In genomic region chr4:174999407-174999806, GRCh38 we compare ENCODE assay signal across 22 cellular contexts.
DNase-seq lines count a peak whose midpoint lies in the region; ATAC-seq, FAIRE-seq and TF ChIP-seq lines count a peak whose summit lies in the region.
"Had no signal": no experiment of that assay in that cellular context is flagged by ENCODE, and none has a peak within 500 bp of the region (broad histone marks: within the 10 kb centered on the region; RNA-seq: fewer than 3 reads in every experiment).

No MANE protein-coding gene starts in this region.

- TF ChIP-seq CTCF in MCF 10A (IDR thresholded peaks at IDR 0.05; ENCODE audit: unreplicated experiment), result no peak
- TF ChIP-seq CTCF in breast epithelium (IDR thresholded peaks at IDR 0.05), result no peak
- no peak for TF ChIP-seq CTCF in fibroblast of mammary gland (conservative IDR thresholded peaks at IDR 0.05; ENCODE audit: control insufficient read depth, insufficient read depth, low read depth, low read length)

- no peaks in the 10 kb centered on the region for H3K4me1 ChIP-seq in breast epithelium
- H3K4me1 ChIP-seq: A549, left ventricle myocardium inferior, tibial nerve had no signal

- CTCF ChIA-PET in MCF 10A (lab: Yijun Ruan, JAX), result interaction anchor here (0.7 to 0.8 kb wide), 3 partner anchors 9 to 827 kb away, joined by 3 read pairs; no protein-coding TSS in a partner anchor

- peak; percentile 15 for FAIRE-seq in RCC 7860 (lab: Jason Lieb, UNC)
- FAIRE-seq: A549, small intestine had no signal

- H3K27me3 Mint-ChIP-seq in MCF 10A (ENCODE audit: insufficient read depth, unreplicated experiment), result no peaks in the 10 kb centered on the region
- H3K27me3 Mint-ChIP-seq: activated CD4-positive, alpha-beta memory T cell treated with anti-CD3 and anti-CD28 coated beads, Interleukin-2, amount 10 ng/mL, durations not matched to agents 7 days and 5 days; activated naive CD8-positive, alpha-beta T cell treated with anti-CD3 and anti-CD28 coated beads, Interleukin-2, amount 10 ng/mL, durations not matched to agents 7 days and 5 days; effector memory CD8-positive, alpha-beta T cell had no signal

- no peak for ATAC-seq in GM21423 (IDR thresholded peaks at IDR 0.05; ENCODE audit: unreplicated experiment)
- ATAC-seq: A549; activated T-cell treated with anti-CD3 and anti-CD28 coated beads, Interleukin-2, amount 50 U/mL, for 72 hours; effector memory CD8-positive, alpha-beta T cell; GM23338; stimulated activated effector memory CD8-positive, alpha-beta T cell treated with anti-CD3 and anti-CD28 coated beads, Interleukin-12 subunit alpha, Interleukin-12 subunit beta, amount 100 ng/mL, for 72 hours had no signal

- H3K4me3 ChIP-seq in breast epithelium (no peak overlapping the region), fibroblast of mammary gland (ENCODE audit: control insufficient read depth, low read depth, low read length) (no peak overlapping the region)
- H3K4me3 ChIP-seq: A549, GM23338, left ventricle myocardium inferior, ovary, tibial nerve had no signal

- H3K4me3 Mint-ChIP-seq in MCF 10A (ENCODE audit: unreplicated experiment), result no peak overlapping the region
- H3K4me3 Mint-ChIP-seq: activated CD4-positive, alpha-beta memory T cell treated with anti-CD3 and anti-CD28 coated beads, Interleukin-2, amount 10 ng/mL, durations not matched to agents 7 days and 5 days; activated naive CD8-positive, alpha-beta T cell treated with anti-CD3 and anti-CD28 coated beads, Interleukin-2, amount 10 ng/mL, durations not matched to agents 7 days and 5 days; activated T-cell treated with anti-CD3 and anti-CD28 coated beads, Interleukin-2, amount 50 U/mL, for 72 hours; effector memory CD8-positive, alpha-beta T cell; GM23338; stimulated activated effector memory CD8-positive, alpha-beta T cell treated with anti-CD3 and anti-CD28 coated beads, Interleukin-12 subunit alpha, Interleukin-12 subunit beta, amount 100 ng/mL, for 72 hours had no signal

- H3K36me3 Mint-ChIP-seq in MCF 10A (ENCODE audit: insufficient read depth, unreplicated experiment), result peaks cover 4% of the 10 kb centered on the region
- H3K36me3 Mint-ChIP-seq: activated naive CD8-positive, alpha-beta T cell treated with anti-CD3 and anti-CD28 coated beads, Interleukin-2, amount 10 ng/mL, durations not matched to agents 7 days and 5 days; stimulated activated effector memory CD8-positive, alpha-beta T cell treated with anti-CD3 and anti-CD28 coated beads, Interleukin-12 subunit alpha, Interleukin-12 subunit beta, amount 100 ng/mL, for 72 hours had no signal

- no peaks in the 10 kb centered on the region for H3K36me3 ChIP-seq in breast epithelium
- H3K36me3 ChIP-seq: left ventricle myocardium inferior, ovary, tibial nerve had no signal

- peaks cover 14% of the 10 kb centered on the region for H3K4me1 Mint-ChIP-seq in MCF 10A (ENCODE audit: insufficient read depth, unreplicated experiment)
- H3K4me1 Mint-ChIP-seq: activated CD4-positive, alpha-beta memory T cell treated with anti-CD3 and anti-CD28 coated beads, Interleukin-2, amount 10 ng/mL, durations not matched to agents 7 days and 5 days; activated naive CD8-positive, alpha-beta T cell treated with anti-CD3 and anti-CD28 coated beads, Interleukin-2, amount 10 ng/mL, durations not matched to agents 7 days and 5 days; GM23338; stimulated activated effector memory CD8-positive, alpha-beta T cell treated with anti-CD3 and anti-CD28 coated beads, Interleukin-12 subunit alpha, Interleukin-12 subunit beta, amount 100 ng/mL, for 72 hours had no signal

- intact Hi-C loops in MCF 10A (cut with micrococcal nuclease), result no loop called here
- intact Hi-C loops in breast epithelium (cut with DNase I; ENCODE audit: low total_unique reads), result no loop called here

- BruUV-seq in MCF 10A (replicated peaks; lab: Mats Ljungman, UMichigan), result no TSS peak

- POLR2A ChIA-PET in MCF 10A (lab: Yijun Ruan, JAX), result interaction anchor here (0.7 kb wide), 1 partner anchor 194 kb away, joined by 3 read pairs; no protein-coding TSS in a partner anchor

- peaks cover 0 to 6% of the 10 kb centered on the region in 2 donors for H3K9me3 ChIP-seq in breast epithelium
- H3K9me3 ChIP-seq: A549, ovary, tibial nerve had no signal

- peaks cover 9% of the 10 kb centered on the region for H3K9me3 Mint-ChIP-seq in MCF 10A (ENCODE audit: unreplicated experiment)
- H3K9me3 Mint-ChIP-seq: activated CD4-positive, alpha-beta memory T cell treated with anti-CD3 and anti-CD28 coated beads, Interleukin-2, amount 10 ng/mL, durations not matched to agents 7 days and 5 days; activated naive CD8-positive, alpha-beta T cell treated with anti-CD3 and anti-CD28 coated beads, Interleukin-2, amount 10 ng/mL, durations not matched to agents 7 days and 5 days had no signal

- no peak overlapping the region for H3K27ac ChIP-seq in breast epithelium
- H3K27ac ChIP-seq: A549, left ventricle myocardium inferior, ovary, tibial nerve, VCaP had no signal

- TF ChIP-seq POLR2A in breast epithelium (IDR thresholded peaks at IDR 0.05), result no peak

- DNase-seq in MCF 10A (ENCODE audit: unreplicated experiment) (peak; percentile 58), breast epithelium (ENCODE audit: low spot score in 2 of 2) (no peak), RCC 7860 (ENCODE audit: low spot score) (peak; percentile 56), fibroblast of mammary gland (ENCODE audit: low read depth) (peak; percentile 45), mesenteric fat pad (ENCODE audit: low spot score) (no peak), GF-D8 (lab: John Stamatoyannopoulos, UW) (no peak)
- DNase-seq in activated CD4-positive, CD25-positive, alpha-beta regulatory T cell treated with anti-CD3 and anti-CD28 coated beads, Interleukin-2, amount 50 U/mL, for 72 hours, result no peak
- DNase-seq: activated CD4-positive, alpha-beta memory T cell treated with anti-CD3 and anti-CD28 coated beads, Interleukin-2, amount 10 ng/mL, durations not matched to agents 7 days and 5 days; activated naive CD8-positive, alpha-beta T cell treated with anti-CD3 and anti-CD28 coated beads, Interleukin-2, amount 10 ng/mL, durations not matched to agents 7 days and 5 days; activated T-cell treated with anti-CD3 and anti-CD28 coated beads, Interleukin-2, amount 50 U/mL, for 72 hours; effector memory CD8-positive, alpha-beta T cell; left ventricle myocardium inferior; NCI-H1930; NCI-H510A treated with DMSO at 0.1 percent for 48 hours; ovary; small intestine had no signal

- H3K27ac Mint-ChIP-seq in MCF 10A (ENCODE audit: low read depth, unreplicated experiment), result peak overlapping the region; percentile 82
- H3K27ac Mint-ChIP-seq: activated CD4-positive, alpha-beta memory T cell treated with anti-CD3 and anti-CD28 coated beads, Interleukin-2, amount 10 ng/mL, durations not matched to agents 7 days and 5 days; activated naive CD8-positive, alpha-beta T cell treated with anti-CD3 and anti-CD28 coated beads, Interleukin-2, amount 10 ng/mL, durations not matched to agents 7 days and 5 days; activated T-cell treated with anti-CD3 and anti-CD28 coated beads, Interleukin-2, amount 50 U/mL, for 72 hours; effector memory CD8-positive, alpha-beta T cell; GM23338; stimulated activated effector memory CD8-positive, alpha-beta T cell treated with anti-CD3 and anti-CD28 coated beads, Interleukin-12 subunit alpha, Interleukin-12 subunit beta, amount 100 ng/mL, for 72 hours had no signal

- H3K27me3 ChIP-seq in breast epithelium, result no peaks in the 10 kb centered on the region
- H3K27me3 ChIP-seq: ovary, tibial nerve had no signal

Comparison
In these comparisons a context has a peak if more than half of its experiments do, and no peak if none do; other contexts are left out.
1. DNase-seq: peak in MCF 10A (single experiment), RCC 7860 (single experiment) and fibroblast of mammary gland (single experiment); none in breast epithelium (0 of 2), activated CD4-positive, CD25-positive, alpha-beta regulatory T cell treated with anti-CD3 and anti-CD28 coated beads, Interleukin-2, amount 50 U/mL, for 72 hours (single experiment), mesenteric fat pad (single experiment) and GF-D8 (single experiment).